Comparison of ENCODE assay signal across 15 cellular contexts in genomic region chr16:65548470-65548869, GRCh38.
DNase-seq lines count a peak whose midpoint lies in the region; ATAC-seq and TF ChIP-seq lines count a peak whose summit lies in the region.
"Had no signal": no experiment of that assay in that cellular context is flagged by ENCODE, and none has a peak within 500 bp of the region (broad histone marks: within the 10 kb centered on the region; RNA-seq: fewer than 3 reads in every experiment).

No MANE protein-coding gene starts in this region.

- 36% methylated on average over 1 of the region's 2 CpGs for whole genome bisulfite sequencing in mesenchymal stem cell

- H2BK5ac ChIP-seq in mesenchymal stem cell (ENCODE audit: low read depth, low read length, poor library complexity, severe bottlenecking), result no peak overlapping the region

- peak overlapping the region; percentile 9 to 95 for H3K4ac ChIP-seq in mesenchymal stem cell (ENCODE audit: low read depth in 1 of 2, low read length in 2 of 2)

- ATAC-seq in GM21786 (IDR thresholded peaks at IDR 0.05; ENCODE audit: unreplicated experiment) (no peak), GM19023 (IDR thresholded peaks at IDR 0.05; ENCODE audit: unreplicated experiment) (no peak)
- ATAC-seq: pancreas had no signal

- peak overlapping the region in 1 of 2 experiments; percentile 32 for H3K14ac ChIP-seq in mesenchymal stem cell (ENCODE audit: low read length in 2 of 2)

- no peaks in the 10 kb centered on the region for H3K27me3 ChIP-seq in AG04450 (ENCODE audit: control insufficient read depth, insufficient read depth, low read length)
- H3K27me3 ChIP-seq in HUES6 (ENCODE audit: control insufficient read depth, insufficient read depth, low read length), result no peaks in the 10 kb centered on the region
- H3K27me3 ChIP-seq in mesenchymal stem cell (ENCODE audit: control insufficient read depth in 1 of 2, insufficient read depth in 1 of 2, low read length in 2 of 2), result no peaks in the 10 kb centered on the region
- H3K27me3 ChIP-seq: pancreas, vagina had no signal

- peak overlapping the region; percentile 81 for H4K8ac ChIP-seq in mesenchymal stem cell (ENCODE audit: low read length)

- H3K79me1 ChIP-seq in mesenchymal stem cell (replicated peaks; ENCODE audit: low read length, poor library complexity, severe bottlenecking), result no peaks in the 10 kb centered on the region

- H3K9me3 ChIP-seq in AG04450 (ENCODE audit: control insufficient read depth, insufficient read depth, low read length) (peaks cover 3% of the 10 kb centered on the region; the same call in 1 of the 2 replicates), HUES6 (ENCODE audit: control insufficient read depth, insufficient read depth, low read depth, low read length) (peaks cover 12% of the 10 kb centered on the region), mesenchymal stem cell (ENCODE audit: control insufficient read depth, low read length) (no peaks in the 10 kb centered on the region)
- H3K9me3 ChIP-seq: pancreas, vagina had no signal

- H3K9ac ChIP-seq in HUES6 (ENCODE audit: low read length) (peak overlapping the region; percentile 64), mesenchymal stem cell (ENCODE audit: low read length) (peak overlapping the region; percentile 66)

- peak overlapping the region in 1 of 2 experiments; percentile 89 for H3K23ac ChIP-seq in mesenchymal stem cell (ENCODE audit: low read length in 2 of 2)

- TF ChIP-seq CTCF in AG04450 (IDR thresholded peaks at IDR 0.05; ENCODE audit: low read depth, low read length) (peak; percentile 50), choroid plexus epithelial cell (conservative IDR thresholded peaks at IDR 0.05; ENCODE audit: low read depth, low read length) (peak; percentile 48)

- H2AFZ ChIP-seq in mesenchymal stem cell (ENCODE audit: low read depth, low read length), result no peak overlapping the region
- H2AFZ ChIP-seq: PC-9 had no signal

- DNase-seq in AG04450 (ENCODE audit: low read depth, low spot score) (no peak), choroid plexus epithelial cell (ENCODE audit: low read depth) (peak; percentile 32), mesenchymal stem cell (no peak), HCEC 1CT (no peak)
- no peak for DNase-seq in central memory CD4-positive, alpha-beta T cell
- DNase-seq: activated CD4-positive, alpha-beta T cell treated with anti-CD3 and anti-CD28 coated beads, Interleukin-2, amount 10 ng/mL, durations not matched to agents 24 days and 14 days; aorta; DMS53; pancreas; PC-9; stimulated activated CD4-positive, alpha-beta T cell treated with anti-CD3 and anti-CD28 coated beads, Interleukin-1b, Interleukin-23, amount 100 ng/mL, for 48 hours had no signal

- peak overlapping the region; percentile 92 to 98 for H2BK12ac ChIP-seq in mesenchymal stem cell (ENCODE audit: low read length in 2 of 2)

- no peak overlapping the region for H2BK120ac ChIP-seq in mesenchymal stem cell (ENCODE audit: low read depth, low read length)

- no peak overlapping the region for H2AK5ac ChIP-seq in mesenchymal stem cell (ENCODE audit: low read length, severe bottlenecking)

- H3K4me1 ChIP-seq in HUES6 (ENCODE audit: control insufficient read depth, insufficient read depth, low read length) (peaks cover 29% of the 10 kb centered on the region), mesenchymal stem cell (ENCODE audit: control insufficient read depth, insufficient read depth, low read depth, low read length) (peaks cover 2% of the 10 kb centered on the region)
- H3K4me1 ChIP-seq: pancreas had no signal

- H3K4me2 ChIP-seq in mesenchymal stem cell (ENCODE audit: low read length, poor library complexity, severe bottlenecking), result no peak overlapping the region
- H3K4me2 ChIP-seq: PC-9 had no signal

- H3K18ac ChIP-seq in mesenchymal stem cell (ENCODE audit: low read depth in 1 of 2, low read length in 2 of 2), result peak overlapping the region; percentile 83 to 94

- no peak overlapping the region for H3K4me3 ChIP-seq in AG04450 (ENCODE audit: low read depth, low read length)
- peak overlapping the region; percentile 3; the same call in 1 of the 2 replicates for H3K4me3 ChIP-seq in HUES6 (ENCODE audit: low read depth, low read length)
- no peak overlapping the region for H3K4me3 ChIP-seq in choroid plexus epithelial cell (ENCODE audit: low read depth, low read length)
- H3K4me3 ChIP-seq in mesenchymal stem cell (ENCODE audit: insufficient read depth in 1 of 2, low read depth in 1 of 2, low read length in 2 of 2), result no peak overlapping the region
- H3K4me3 ChIP-seq: pancreas, PC-9, vagina had no signal

- no peaks in the 10 kb centered on the region for H3K36me3 ChIP-seq in HUES6 (ENCODE audit: control insufficient read depth, insufficient read depth, low read length)
- no peaks in the 10 kb centered on the region for H3K36me3 ChIP-seq in mesenchymal stem cell (ENCODE audit: control insufficient read depth in 1 of 2, insufficient read depth in 2 of 2, low read depth in 1 of 2, low read length in 2 of 2)
- H3K36me3 ChIP-seq: pancreas, vagina had no signal

- H4K91ac ChIP-seq in mesenchymal stem cell (ENCODE audit: low read length), result no peak overlapping the region

- H3K27ac ChIP-seq in AG04450 (ENCODE audit: low read depth, low read length) (peak overlapping the region; percentile 80), HUES6 (ENCODE audit: low read depth, low read length) (peak overlapping the region; percentile 78; the same call in 1 of the 2 replicates), mesenchymal stem cell (ENCODE audit: low read length, poor library complexity, severe bottlenecking) (peak overlapping the region; percentile 79)
- H3K27ac ChIP-seq: pancreas, PC-9, vagina had no signal

- CTCF ChIA-PET in AG04450 (lab: Charles Lee), result no interaction called here

- POLR2A ChIA-PET in AG04450 (lab: Yijun Ruan, JAX), result interaction anchor here (0.6 to 0.8 kb wide), 4 partner anchors 372 to 784 kb away, joined by 3 read pairs; no protein-coding TSS in a partner anchor

- H2BK15ac ChIP-seq in mesenchymal stem cell (ENCODE audit: low read depth, poor library complexity, severe bottlenecking), result no peak overlapping the region
